Comparison of ENCODE assay signal across 19 cellular contexts in genomic region chr3:174376346-174376745, GRCh38.
A peak's percentile ranks its signal among the peaks of the same experiment; 100 is the strongest.
DNase-seq lines count a peak whose midpoint lies in the region; ATAC-seq and TF ChIP-seq lines count a peak whose summit lies in the region.
"Had no signal": no experiment of that assay in that cellular context is flagged by ENCODE, and none has a peak within 500 bp of the region (broad histone marks: within the 10 kb centered on the region; RNA-seq: fewer than 3 reads in every experiment).

No MANE protein-coding gene starts in this region.

- no peaks in the 10 kb centered on the region for H3K9me3 Mint-ChIP-seq in HFFc6
- H3K9me3 Mint-ChIP-seq in activated CD8-positive, alpha-beta memory T cell treated with anti-CD3 and anti-CD28 coated beads, Interleukin-2, amount 10 ng/mL, durations not matched to agents 7 days and 5 days (ENCODE audit: low read depth) = peaks cover 4% of the 10 kb centered on the region

- peak; percentile 24 for DNase-seq in AG08396 (ENCODE audit: low spot score)
- peak; percentile 6 for DNase-seq in HFFc6
- DNase-seq in astrocyte of the hippocampus (ENCODE audit: low read depth, low spot score) = peak; percentile 38
- DNase-seq in fibroblast of villous mesenchyme (ENCODE audit: low read depth) = peak; percentile 34
- no peak for DNase-seq in posterior vena cava (ENCODE audit: low spot score)
- no peak for DNase-seq in activated CD8-positive, alpha-beta memory T cell treated with anti-CD3 and anti-CD28 coated beads, Interleukin-2, amount 10 ng/mL, durations not matched to agents 7 days and 5 days
- DNase-seq: Calu3; CD4-positive, CD25-positive, alpha-beta regulatory T cell; DMS79; GF-D8; NCI-H1092; NCI-H1694 treated with DMSO at 0.1 percent for 48 hours; NCI-H446 treated with DMSO at 0.1 percent for 48 hours; NCI-H748 treated with DMSO at 0.1 percent for 48 hours; SK-N-SH had no signal

- TF ChIP-seq CTCF in HFFc6 (IDR thresholded peaks at IDR 0.05) = no peak
- TF ChIP-seq CTCF in fibroblast of villous mesenchyme (IDR thresholded peaks at IDR 0.05; ENCODE audit: insufficient read depth, low read depth, low read length) = no peak

- H3K36me3 Mint-ChIP-seq in HFFc6 (ENCODE audit: low read depth) = no peaks in the 10 kb centered on the region
- H3K36me3 Mint-ChIP-seq in activated CD8-positive, alpha-beta memory T cell treated with anti-CD3 and anti-CD28 coated beads, Interleukin-2, amount 10 ng/mL, durations not matched to agents 7 days and 5 days = no peaks in the 10 kb centered on the region
- H3K36me3 Mint-ChIP-seq: CD4-positive, CD25-positive, alpha-beta regulatory T cell had no signal

- intact Hi-C loops in posterior vena cava (cut with DNase I) = loop anchor here in 1 of 2 donors (5.0 kb wide), 1 partner anchor 1501 kb away; no protein-coding TSS in a partner anchor

- peaks cover 15% of the 10 kb centered on the region for H3K4me1 Mint-ChIP-seq in HFFc6 (ENCODE audit: low read depth)
- no peaks in the 10 kb centered on the region for H3K4me1 Mint-ChIP-seq in activated CD8-positive, alpha-beta memory T cell treated with anti-CD3 and anti-CD28 coated beads, Interleukin-2, amount 10 ng/mL, durations not matched to agents 7 days and 5 days
- H3K4me1 Mint-ChIP-seq: CD4-positive, CD25-positive, alpha-beta regulatory T cell had no signal

- no peak overlapping the region for H3K27ac Mint-ChIP-seq in HFFc6
- H3K27ac Mint-ChIP-seq in activated CD8-positive, alpha-beta memory T cell treated with anti-CD3 and anti-CD28 coated beads, Interleukin-2, amount 10 ng/mL, durations not matched to agents 7 days and 5 days = no peak overlapping the region
- H3K27ac Mint-ChIP-seq: CD4-positive, CD25-positive, alpha-beta regulatory T cell had no signal

- H3K4me3 ChIP-seq in fibroblast of villous mesenchyme (ENCODE audit: low read depth, low read length) = no peak overlapping the region

- ATAC-seq in GM18868 (IDR thresholded peaks at IDR 0.05; ENCODE audit: unreplicated experiment) (no peak), GM19467 (IDR thresholded peaks at IDR 0.05; ENCODE audit: unreplicated experiment) (no peak)
- ATAC-seq in activated CD8-positive, alpha-beta memory T cell treated with anti-CD3 and anti-CD28 coated beads, Interleukin-2, amount 10 ng/mL, durations not matched to agents 7 days and 5 days = no peak
- ATAC-seq: Panc1, Right ventricle myocardium inferior had no signal

- CTCF ChIA-PET in activated CD8-positive, alpha-beta memory T cell treated with anti-CD3 and anti-CD28 coated beads, Interleukin-2, amount 10 ng/mL, durations not matched to agents 7 days and 5 days (lab: Charles Lee) = no interaction called here

- no peak overlapping the region for H3K4me3 Mint-ChIP-seq in HFFc6
- no peak overlapping the region for H3K4me3 Mint-ChIP-seq in activated CD8-positive, alpha-beta memory T cell treated with anti-CD3 and anti-CD28 coated beads, Interleukin-2, amount 10 ng/mL, durations not matched to agents 7 days and 5 days
- H3K4me3 Mint-ChIP-seq: CD4-positive, CD25-positive, alpha-beta regulatory T cell had no signal

- H3K27me3 Mint-ChIP-seq in HFFc6 (ENCODE audit: insufficient read depth) = no peaks in the 10 kb centered on the region
- H3K27me3 Mint-ChIP-seq in activated CD8-positive, alpha-beta memory T cell treated with anti-CD3 and anti-CD28 coated beads, Interleukin-2, amount 10 ng/mL, durations not matched to agents 7 days and 5 days = no peaks in the 10 kb centered on the region
- H3K27me3 Mint-ChIP-seq: CD4-positive, CD25-positive, alpha-beta regulatory T cell had no signal

Comparison
In these comparisons a context has a peak if more than half of its experiments do, and no peak if none do; other contexts are left out.
1. DNase-seq: peak in AG08396 (single experiment), HFFc6 (single experiment), astrocyte of the hippocampus (single experiment) and fibroblast of villous mesenchyme (single experiment); none in posterior vena cava (single experiment) and activated CD8-positive, alpha-beta memory T cell treated with anti-CD3 and anti-CD28 coated beads, Interleukin-2, amount 10 ng/mL, durations not matched to agents 7 days and 5 days (single experiment).